1 cellular context compared by ENCODE assay signal in genomic region chr16:16092925-16093624, GRCh38.
TF ChIP-seq lines count a peak whose summit lies in the region.

No MANE protein-coding gene starts in this region.

TF ChIP-seq in K562, 482 proteins besides CTCF, POLR2A, EP300 and RAD21 (continued from another document):
- TF ChIP-seq ZNF609 (CRISPR knock-in tag; IDR thresholded peaks at IDR 0.05; ENCODE audit: borderline replicate concordance) (no peak), ZNF316 (IDR thresholded peaks at IDR 0.05) (peak; percentile 45), THAP7 (CRISPR knock-in tag; IDR thresholded peaks at IDR 0.05) (no peak), ZNF79 (CRISPR knock-in tag; IDR thresholded peaks at IDR 0.05; ENCODE audit: low read depth) (no peak), SREBF2 (CRISPR knock-in tag; IDR thresholded peaks at IDR 0.05) (no peak), SMAD2 (IDR thresholded peaks at IDR 0.05; ENCODE audit: low read depth, low read length) (no peak), MEF2D (tag; conservative IDR thresholded peaks at IDR 0.05; ENCODE audit: low read depth) (no peak), ZNF175 (CRISPR knock-in tag; IDR thresholded peaks at IDR 0.05; ENCODE audit: low read depth) (no peak), NKRF (IDR thresholded peaks at IDR 0.05; ENCODE audit: borderline replicate concordance) (no peak), ZC3H4 (CRISPR knock-in tag; IDR thresholded peaks at IDR 0.05; ENCODE audit: borderline replicate concordance) (no peak), DLX4 (CRISPR knock-in tag; IDR thresholded peaks at IDR 0.05) (no peak), ZEB2 (IDR thresholded peaks at IDR 0.05) (no peak), MBD2 (IDR thresholded peaks at IDR 0.05; ENCODE audit: borderline replicate concordance, low read depth) (no peak), AFF4 (CRISPR knock-in tag; IDR thresholded peaks at IDR 0.05) (no peak), HDAC8 (tag; IDR thresholded peaks at IDR 0.05) (no peak), SRSF1 (IDR thresholded peaks at IDR 0.05; ENCODE audit: low read depth, low read length) (no peak)
TF ChIP-seq in K562: peak in this region for 4.
